ENCODE assay signal across 27 cellular contexts in the genomic region with DNA sequence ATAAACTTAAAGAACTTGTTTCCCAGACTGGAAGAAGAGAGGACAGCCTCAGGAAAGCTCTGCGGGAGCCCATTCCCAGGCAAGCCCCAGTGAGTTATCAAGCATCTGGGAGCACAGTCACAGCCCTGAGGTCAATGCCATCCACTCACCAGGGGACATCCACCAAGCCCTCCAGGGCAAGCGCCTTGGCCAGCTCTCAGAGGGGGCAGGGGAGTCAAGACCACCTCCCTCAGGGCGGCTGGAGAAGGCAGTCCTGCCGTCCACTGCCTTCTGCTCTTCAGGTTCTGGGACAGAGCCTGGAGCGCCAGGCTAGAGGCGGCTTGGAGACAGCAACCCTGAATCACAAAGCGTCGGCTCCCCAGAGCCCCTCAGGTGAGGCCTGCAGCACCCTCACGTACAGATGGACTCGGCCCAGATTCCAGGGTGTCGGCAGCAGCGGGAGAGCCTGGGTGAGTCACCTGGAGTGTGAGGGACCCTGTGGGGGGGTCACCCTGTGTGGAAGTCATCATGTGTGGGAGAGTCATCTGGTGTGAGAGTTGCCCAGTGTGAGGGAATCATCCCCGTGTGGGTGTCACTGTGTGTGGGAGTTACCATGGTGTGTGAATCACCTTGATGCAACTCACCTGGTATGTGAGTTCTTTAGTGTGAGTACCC.
DNase-seq lines count a peak whose midpoint lies in the region; ATAC-seq and TF ChIP-seq lines count a peak whose summit lies in the region.
"Had no signal": no experiment of that assay in that cellular context is flagged by ENCODE, and none has a peak within 500 bp of the region (broad histone marks: within the 10 kb centered on the region; RNA-seq: fewer than 3 reads in every experiment).

No MANE protein-coding gene starts in this region.

- no peak for TF ChIP-seq POLR2A in esophagus muscularis mucosa (IDR thresholded peaks at IDR 0.05; ENCODE audit: low read depth)

- H3K36me3 ChIP-seq in esophagus muscularis mucosa: no peaks in the 10 kb centered on the region
- H3K36me3 ChIP-seq: adrenal gland, brain microvascular endothelial cell, heart left ventricle, neural progenitor cell, tibial artery had no signal

- H3K27ac ChIP-seq in esophagus muscularis mucosa (replicated peaks in 1 of 4): no peak overlapping the region
- H3K27ac ChIP-seq: adrenal gland, brain microvascular endothelial cell, epithelial cell of prostate, heart left ventricle, neural progenitor cell, RWPE1, tibial artery had no signal

- H3K9me3 Mint-ChIP-seq in CD14-positive monocyte (peaks cover 0 to 5% (median 2%) of the 10 kb centered on the region in 7 donors), immature natural killer cell (peaks cover 0 to 3% (median 0%) of the 10 kb centered on the region in 6 donors)
- no peaks in the 10 kb centered on the region for H3K9me3 Mint-ChIP-seq in stimulated activated effector memory CD8-positive, alpha-beta T cell treated with anti-CD3 and anti-CD28 coated beads, Interleukin-12 subunit alpha, Interleukin-12 subunit beta, amount 100 ng/mL, for 72 hours
- H3K9me3 Mint-ChIP-seq: activated CD4-positive, alpha-beta memory T cell treated with anti-CD3 and anti-CD28 coated beads for 36 hours; activated naive CD4-positive, alpha-beta T cell treated with anti-CD3 and anti-CD28 coated beads for 36 hours; activated T-cell treated with anti-CD3 and anti-CD28 coated beads, Interleukin-2, amount 50 U/mL, for 4 hours; stimulated activated naive CD8-positive, alpha-beta T cell treated with anti-CD3 and anti-CD28 coated beads, Interleukin-15, Interleukin-2, amounts not matched to agents 100 ng/mL and 50 ng/mL, for 24 hours had no signal

- no peaks in the 10 kb centered on the region for H3K4me1 ChIP-seq in esophagus muscularis mucosa
- H3K4me1 ChIP-seq: adrenal gland, heart left ventricle, tibial artery had no signal

- TF ChIP-seq CTCF in CD14-positive monocyte (IDR thresholded peaks at IDR 0.05): no peak
- TF ChIP-seq CTCF in esophagus muscularis mucosa (IDR thresholded peaks at IDR 0.05): no peak

- H3K36me3 Mint-ChIP-seq in CD14-positive monocyte (no peaks in the 10 kb centered on the region), immature natural killer cell (no peaks in the 10 kb centered on the region)
- H3K36me3 Mint-ChIP-seq in stimulated activated effector memory CD8-positive, alpha-beta T cell treated with anti-CD3 and anti-CD28 coated beads, Interleukin-12 subunit alpha, Interleukin-12 subunit beta, amount 100 ng/mL, for 72 hours: no peaks in the 10 kb centered on the region
- H3K36me3 Mint-ChIP-seq: activated CD4-positive, alpha-beta memory T cell treated with anti-CD3 and anti-CD28 coated beads for 36 hours; neural progenitor cell had no signal

- 86% methylated on average over 10 of the region's 13 CpGs for WGBS in esophagus muscularis mucosa

- H3K27me3 Mint-ChIP-seq in CD14-positive monocyte (ENCODE audit: low read depth in 3 of 3) (peaks cover 0 to 7% (median 4%) of the 10 kb centered on the region in 3 donors), immature natural killer cell (ENCODE audit: low read depth in 3 of 3) (peaks cover 0 to 9% (median 8%) of the 10 kb centered on the region in 3 donors)
- H3K27me3 Mint-ChIP-seq: stimulated activated naive CD8-positive, alpha-beta T cell treated with anti-CD3 and anti-CD28 coated beads, Interleukin-15, Interleukin-2, amounts not matched to agents 100 ng/mL and 50 ng/mL, for 24 hours had no signal

- H3K4me1 Mint-ChIP-seq in CD14-positive monocyte (peaks cover 65% of the 10 kb centered on the region), immature natural killer cell (no peaks in the 10 kb centered on the region)
- H3K4me1 Mint-ChIP-seq in stimulated activated effector memory CD8-positive, alpha-beta T cell treated with anti-CD3 and anti-CD28 coated beads, Interleukin-12 subunit alpha, Interleukin-12 subunit beta, amount 100 ng/mL, for 72 hours: no peaks in the 10 kb centered on the region

- H3K9me3 ChIP-seq in esophagus muscularis mucosa: no peaks in the 10 kb centered on the region
- H3K9me3 ChIP-seq: adrenal gland, heart left ventricle, SK-N-SH, tibial artery had no signal

- H3K4me3 Mint-ChIP-seq in CD14-positive monocyte (no peak overlapping the region), immature natural killer cell (no peak overlapping the region)
- H3K4me3 Mint-ChIP-seq in stimulated activated effector memory CD8-positive, alpha-beta T cell treated with anti-CD3 and anti-CD28 coated beads, Interleukin-12 subunit alpha, Interleukin-12 subunit beta, amount 100 ng/mL, for 72 hours: no peak overlapping the region
- H3K4me3 Mint-ChIP-seq: activated CD4-positive, alpha-beta memory T cell treated with anti-CD3 and anti-CD28 coated beads for 36 hours; activated naive CD4-positive, alpha-beta T cell treated with anti-CD3 and anti-CD28 coated beads for 36 hours; activated T-cell treated with anti-CD3 and anti-CD28 coated beads, Interleukin-2, amount 50 U/mL, for 4 hours; neural progenitor cell; stimulated activated naive CD8-positive, alpha-beta T cell treated with anti-CD3 and anti-CD28 coated beads, Interleukin-15, Interleukin-2, amounts not matched to agents 100 ng/mL and 50 ng/mL, for 24 hours; T-helper 17 cell had no signal

- DNase-seq in CD14-positive monocyte (ENCODE audit: low spot score): no peak
- peak; percentile 7 for DNase-seq in Daoy (ENCODE audit: low read depth)
- peak; percentile 90 for DNase-seq in esophagus muscularis mucosa (ENCODE audit: extremely low spot score)
- DNase-seq in stimulated activated effector memory CD8-positive, alpha-beta T cell treated with anti-CD3 and anti-CD28 coated beads, Interleukin-12 subunit alpha, Interleukin-12 subunit beta, amount 100 ng/mL, for 72 hours (ENCODE audit: low spot score in 2 of 2): peak in 1 of 2 donors; percentile 32
- DNase-seq in globus pallidus (ENCODE audit: low spot score): no peak
- no peak for DNase-seq in immature natural killer cell
- DNase-seq: activated CD4-positive, alpha-beta memory T cell treated with anti-CD3 and anti-CD28 coated beads for 36 hours; activated CD4-positive, CD25-positive, alpha-beta regulatory T cell treated with anti-CD3 and anti-CD28 coated beads, Interleukin-2, amount 50 U/mL, for 72 hours; activated naive CD4-positive, alpha-beta T cell treated with anti-CD3 and anti-CD28 coated beads for 36 hours; activated T-cell treated with anti-CD3 and anti-CD28 coated beads, Interleukin-2, amount 50 U/mL, for 4 hours; brain microvascular endothelial cell; effector CD4-positive, alpha-beta T cell; Karpas-422; NCI-H146; NCI-H2107; NCI-H748 treated with DMSO at 0.1 percent for 48 hours; SK-N-SH; T-helper 17 cell had no signal

- no peak for TF ChIP-seq EP300 in esophagus muscularis mucosa (IDR thresholded peaks at IDR 0.05)

- H3K4me3 ChIP-seq in esophagus muscularis mucosa: no peak overlapping the region
- H3K4me3 ChIP-seq: adrenal gland, heart left ventricle, neural progenitor cell, tibial artery had no signal

- H3K27ac Mint-ChIP-seq in CD14-positive monocyte: peak overlapping the region in 4 of 7 donors; percentile 50 to 85 (median 73)
- H3K27ac Mint-ChIP-seq in stimulated activated effector memory CD8-positive, alpha-beta T cell treated with anti-CD3 and anti-CD28 coated beads, Interleukin-12 subunit alpha, Interleukin-12 subunit beta, amount 100 ng/mL, for 72 hours: no peak overlapping the region
- no peak overlapping the region for H3K27ac Mint-ChIP-seq in immature natural killer cell
- H3K27ac Mint-ChIP-seq: activated CD4-positive, alpha-beta memory T cell treated with anti-CD3 and anti-CD28 coated beads for 36 hours; activated naive CD4-positive, alpha-beta T cell treated with anti-CD3 and anti-CD28 coated beads for 36 hours; neural progenitor cell; stimulated activated naive CD8-positive, alpha-beta T cell treated with anti-CD3 and anti-CD28 coated beads, Interleukin-15, Interleukin-2, amounts not matched to agents 100 ng/mL and 50 ng/mL, for 24 hours; T-helper 17 cell had no signal

- peaks cover 0 to 5% (median 0%) of the 10 kb centered on the region in 4 donors for H3K27me3 ChIP-seq in esophagus muscularis mucosa
- H3K27me3 ChIP-seq: adrenal gland, brain microvascular endothelial cell, neural progenitor cell had no signal

- peak; percentile 19 for ATAC-seq in stimulated activated effector memory CD8-positive, alpha-beta T cell treated with anti-CD3 and anti-CD28 coated beads, Interleukin-12 subunit alpha, Interleukin-12 subunit beta, amount 100 ng/mL, for 72 hours
- ATAC-seq in HG03521 (IDR thresholded peaks at IDR 0.05; ENCODE audit: unreplicated experiment): no peak
- ATAC-seq: activated T-cell treated with anti-CD3 and anti-CD28 coated beads, Interleukin-2, amount 50 U/mL, for 4 hours; sciatic nerve; T-helper 17 cell had no signal

- intact Hi-C loops in CD14-positive monocyte (cut with micrococcal nuclease) (no loop called here), esophagus muscularis mucosa (cut with DNase I) (no loop called here)

Comparison
In these comparisons a context has a peak if more than half of its experiments do, and no peak if none do; other contexts are left out.
1. DNase-seq: peak in Daoy (single experiment) and esophagus muscularis mucosa (single experiment); none in CD14-positive monocyte (single experiment), globus pallidus (single experiment) and immature natural killer cell (0 of 3).
2. H3K27ac Mint-ChIP-seq: peak in CD14-positive monocyte (4 of 7); none in stimulated activated effector memory CD8-positive, alpha-beta T cell treated with anti-CD3 and anti-CD28 coated beads, Interleukin-12 subunit alpha, Interleukin-12 subunit beta, amount 100 ng/mL, for 72 hours (single experiment) and immature natural killer cell (0 of 6).